Comparison of ENCODE assay signal across 19 cellular contexts in genomic region chr2:206962966-206963365, GRCh38. TPM values are rescaled to one million over a fixed set of nuclear protein-coding genes. Genes with fewer than 3 reads are reported as not detected.
DNase-seq lines count a peak whose midpoint lies in the region; FAIRE-seq and TF ChIP-seq lines count a peak whose summit lies in the region.
"Had no signal": no experiment of that assay in that cellular context is flagged by ENCODE, and none has a peak within 500 bp of the region (broad histone marks: within the 10 kb centered on the region; RNA-seq: fewer than 3 reads in every experiment).

No MANE protein-coding gene starts in this region.

- no peak overlapping the region for H3K9ac ChIP-seq in colonic mucosa (ENCODE audit: low read depth in 2 of 2, low read length in 2 of 2)

- H3K4me1 Mint-ChIP-seq in Caco-2 (ENCODE audit: low read depth, unreplicated experiment) = peaks cover 6% of the 10 kb centered on the region
- H3K4me1 Mint-ChIP-seq: activated CD8-positive, alpha-beta memory T cell treated with anti-CD3 and anti-CD28 coated beads, Interleukin-2, amount 10 ng/mL, durations not matched to agents 7 days and 5 days had no signal

- no TSS peak for BruUV-seq in Caco-2 (replicated peaks; lab: Mats Ljungman, UMichigan)

- H3K4me3 Mint-ChIP-seq in Caco-2 (ENCODE audit: unreplicated experiment) = no peak overlapping the region
- H3K4me3 Mint-ChIP-seq: activated CD8-positive, alpha-beta memory T cell treated with anti-CD3 and anti-CD28 coated beads, Interleukin-2, amount 10 ng/mL, durations not matched to agents 7 days and 5 days had no signal

- H3K36me3 ChIP-seq in small intestine (ENCODE audit: control insufficient read depth in 2 of 2, insufficient read depth in 2 of 2, low read length in 2 of 2) (no peaks in the 10 kb centered on the region), colonic mucosa (no peaks in the 10 kb centered on the region), Caco-2 (ENCODE audit: control insufficient read depth, insufficient read depth, low read length) (no peaks in the 10 kb centered on the region)
- H3K36me3 ChIP-seq: adrenal gland had no signal

- no peaks in the 10 kb centered on the region for H3K9me3 ChIP-seq in small intestine (ENCODE audit: control insufficient read depth, low read depth)
- H3K9me3 ChIP-seq in colonic mucosa = no peaks in the 10 kb centered on the region
- H3K9me3 ChIP-seq in Caco-2 = no peaks in the 10 kb centered on the region
- H3K9me3 ChIP-seq: adrenal gland had no signal

- H3K4me3 ChIP-seq in small intestine (ENCODE audit: low read depth in 1 of 2, low read length in 2 of 2) = no peak overlapping the region
- H3K4me3 ChIP-seq in colonic mucosa = no peak overlapping the region
- no peak overlapping the region for H3K4me3 ChIP-seq in Caco-2 (ENCODE audit: low read depth, low read length)
- H3K4me3 ChIP-seq: adrenal gland had no signal

- H3K4me1 ChIP-seq in small intestine (ENCODE audit: control insufficient read depth in 2 of 2, insufficient read depth in 1 of 2, low read depth in 1 of 2, low read length in 1 of 2) (peaks cover 2 to 14% of the 10 kb centered on the region in 2 donors), colonic mucosa (no peaks in the 10 kb centered on the region), Caco-2 (no peaks in the 10 kb centered on the region)
- H3K4me1 ChIP-seq: adrenal gland had no signal

- TF ChIP-seq CTCF in colonic mucosa (IDR thresholded peaks at IDR 0.05) (no peak), Caco-2 (IDR thresholded peaks at IDR 0.05; ENCODE audit: insufficient read depth in 1 of 2, low read depth in 1 of 2, low read length in 1 of 2, severe bottlenecking in 1 of 2, unreplicated experiment in 1 of 2) (no peak)

- no peaks in the 10 kb centered on the region for H3K36me3 Mint-ChIP-seq in Caco-2 (ENCODE audit: insufficient read depth, unreplicated experiment)
- H3K36me3 Mint-ChIP-seq: activated CD8-positive, alpha-beta memory T cell treated with anti-CD3 and anti-CD28 coated beads, Interleukin-2, amount 10 ng/mL, durations not matched to agents 7 days and 5 days had no signal

- POLR2A ChIA-PET in Caco-2 (lab: Charles Lee) = no interaction called here

- H3K27ac Mint-ChIP-seq in Caco-2 (ENCODE audit: unreplicated experiment) = no peak overlapping the region
- H3K27ac Mint-ChIP-seq: activated CD8-positive, alpha-beta memory T cell treated with anti-CD3 and anti-CD28 coated beads, Interleukin-2, amount 10 ng/mL, durations not matched to agents 7 days and 5 days had no signal

- intact Hi-C loops in colonic mucosa (cut with DNase I) (no loop called here), Caco-2 (cut with micrococcal nuclease; ENCODE audit: unreplicated experiment) (no loop called here)

- WGBS in small intestine, 3 donors = 13 to 49% (median 28%) methylated on average over 4 of the region's 4 CpGs

- peaks cover 8% of the 10 kb centered on the region for H3K9me3 Mint-ChIP-seq in Caco-2 (ENCODE audit: unreplicated experiment)

- FAIRE-seq in small intestine (lab: Jason Lieb, UNC) = no peak
- FAIRE-seq: RCC 7860 had no signal

- H3K27me3 ChIP-seq in small intestine (ENCODE audit: control insufficient read depth in 2 of 2, insufficient read depth in 2 of 2, low read length in 2 of 2) (no peaks in the 10 kb centered on the region), colonic mucosa (no peaks in the 10 kb centered on the region), Caco-2 (replicated peaks; ENCODE audit: control insufficient read depth, insufficient read depth, low read length) (no peaks in the 10 kb centered on the region)
- H3K27me3 ChIP-seq: adrenal gland had no signal

- H3K27me3 Mint-ChIP-seq in Caco-2 (ENCODE audit: insufficient read depth, unreplicated experiment) = no peaks in the 10 kb centered on the region

- H3K27ac ChIP-seq in small intestine (ENCODE audit: low read depth in 1 of 2, low read length in 1 of 2) = peak overlapping the region in 1 of 2 donors; percentile 55
- H3K27ac ChIP-seq in colonic mucosa = no peak overlapping the region
- H3K27ac ChIP-seq: adrenal gland had no signal

- DNase-seq in NCI-H1092 treated with DMSO at 0.1 percent for 48 hours (lab: John Stamatoyannopoulos, UW) = peak; percentile 8
- DNase-seq in NCI-H1092 (lab: John Stamatoyannopoulos, UW) = no peak
- DNase-seq in NCI-H2029 treated with DMSO at 0.1 percent for 48 hours (lab: John Stamatoyannopoulos, UW) = peak; percentile 69
- peak; percentile 61 for DNase-seq in inferior parietal cortex (ENCODE audit: extremely low spot score)
- DNase-seq in small intestine = peak; percentile 42
- no peak for DNase-seq in colonic mucosa
- no peak for DNase-seq in Caco-2
- DNase-seq in activated T-cell treated with anti-CD3 and anti-CD28 coated beads for 4 hours = no peak
- DNase-seq: activated CD4-positive, alpha-beta T cell treated with anti-CD3 and anti-CD28 coated beads for 1 hour; activated CD8-positive, alpha-beta memory T cell treated with anti-CD3 and anti-CD28 coated beads, Interleukin-2, amount 10 ng/mL, durations not matched to agents 7 days and 5 days; activated gamma-delta T cell; adrenal gland; central memory CD4-positive, alpha-beta T cell; KG1; NCI-H2081 treated with DMSO at 0.1 percent for 48 hours; stimulated activated CD4-positive, alpha-beta T cell treated with anti-CD3 and anti-CD28 coated beads, Interleukin-2, amount 100 ng/mL, for 48 hours had no signal

- CTCF ChIA-PET in Caco-2 (lab: Charles Lee) = no interaction called here

RNA-seq across cellular contexts. Expression of gene CPO, which starts 23.6 kb away (rescaled TPM):
- polyA plus RNA-seq in small intestine = 10 to 100 TPM in 1 of 3 donors, 1 to 10 TPM in 2; 2.2 to 15.7 (median 3.9) TPM
- total RNA-seq in colonic mucosa (not detected), Caco-2 (2022) (not detected in 2 replicates)
- total RNA-seq: A172; activated CD8-positive, alpha-beta memory T cell treated with anti-CD3 and anti-CD28 coated beads, Interleukin-2, amount 10 ng/mL, durations not matched to agents 7 days and 5 days had no signal
- polyA plus RNA-seq: BJ had no signal

Comparison
In these comparisons a context has a peak if more than half of its experiments do, and no peak if none do; other contexts are left out.
1. DNase-seq: peak in NCI-H1092 treated with DMSO at 0.1 percent for 48 hours (single experiment), NCI-H2029 treated with DMSO at 0.1 percent for 48 hours (single experiment), inferior parietal cortex (single experiment) and small intestine (single experiment); none in NCI-H1092 (single experiment), colonic mucosa (single experiment), Caco-2 (0 of 2) and activated T-cell treated with anti-CD3 and anti-CD28 coated beads for 4 hours (single experiment).